1 cellular context compared by ENCODE assay signal in the genomic region with DNA sequence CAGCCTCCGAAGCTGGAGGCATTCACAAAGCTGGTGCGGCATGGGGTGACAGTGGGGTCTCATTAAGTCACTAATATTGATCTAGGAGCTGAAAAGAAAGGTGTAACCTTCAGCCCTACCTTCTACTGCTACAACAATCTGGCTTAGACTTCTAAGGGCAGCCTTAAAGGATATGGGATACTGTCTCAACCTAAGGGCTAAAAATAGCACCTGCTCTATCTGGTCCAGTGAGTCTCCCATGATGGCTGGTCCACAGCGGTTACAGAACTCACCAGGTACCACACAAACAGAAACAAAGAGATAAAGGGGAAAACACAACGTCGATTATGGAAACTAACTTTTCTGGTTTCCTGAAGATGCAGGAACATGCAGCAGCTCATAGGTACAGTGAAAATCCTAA.
TF ChIP-seq lines count a peak whose summit lies in the region.

No MANE protein-coding gene starts in this region.

TF ChIP-seq in WTC11, 78 proteins besides CTCF, POLR2A, EP300 and RAD21 (continued from another document):
- TF ChIP-seq, protein P1, sequence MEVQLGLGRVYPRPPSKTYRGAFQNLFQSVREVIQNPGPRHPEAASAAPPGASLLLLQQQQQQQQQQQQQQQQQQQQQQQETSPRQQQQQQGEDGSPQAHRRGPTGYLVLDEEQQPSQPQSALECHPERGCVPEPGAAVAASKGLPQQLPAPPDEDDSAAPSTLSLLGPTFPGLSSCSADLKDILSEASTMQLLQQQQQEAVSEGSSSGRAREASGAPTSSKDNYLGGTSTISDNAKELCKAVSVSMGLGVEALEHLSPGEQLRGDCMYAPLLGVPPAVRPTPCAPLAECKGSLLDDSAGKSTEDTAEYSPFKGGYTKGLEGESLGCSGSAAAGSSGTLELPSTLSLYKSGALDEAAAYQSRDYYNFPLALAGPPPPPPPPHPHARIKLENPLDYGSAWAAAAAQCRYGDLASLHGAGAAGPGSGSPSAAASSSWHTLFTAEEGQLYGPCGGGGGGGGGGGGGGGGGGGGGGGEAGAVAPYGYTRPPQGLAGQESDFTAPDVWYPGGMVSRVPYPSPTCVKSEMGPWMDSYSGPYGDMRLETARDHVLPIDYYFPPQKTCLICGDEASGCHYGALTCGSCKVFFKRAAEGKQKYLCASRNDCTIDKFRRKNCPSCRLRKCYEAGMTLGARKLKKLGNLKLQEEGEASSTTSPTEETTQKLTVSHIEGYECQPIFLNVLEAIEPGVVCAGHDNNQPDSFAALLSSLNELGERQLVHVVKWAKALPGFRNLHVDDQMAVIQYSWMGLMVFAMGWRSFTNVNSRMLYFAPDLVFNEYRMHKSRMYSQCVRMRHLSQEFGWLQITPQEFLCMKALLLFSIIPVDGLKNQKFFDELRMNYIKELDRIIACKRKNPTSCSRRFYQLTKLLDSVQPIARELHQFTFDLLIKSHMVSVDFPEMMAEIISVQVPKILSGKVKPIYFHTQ (CRISPR knock-in tag; IDR thresholded peaks at IDR 0.05) = no peak
- TF ChIP-seq OVOL2 (CRISPR knock-in tag; IDR thresholded peaks at IDR 0.05; ENCODE audit: borderline replicate concordance) (no peak), ZNF396 (CRISPR knock-in tag; IDR thresholded peaks at IDR 0.05; ENCODE audit: borderline replicate concordance) (no peak)
- TF ChIP-seq, protein P2, sequence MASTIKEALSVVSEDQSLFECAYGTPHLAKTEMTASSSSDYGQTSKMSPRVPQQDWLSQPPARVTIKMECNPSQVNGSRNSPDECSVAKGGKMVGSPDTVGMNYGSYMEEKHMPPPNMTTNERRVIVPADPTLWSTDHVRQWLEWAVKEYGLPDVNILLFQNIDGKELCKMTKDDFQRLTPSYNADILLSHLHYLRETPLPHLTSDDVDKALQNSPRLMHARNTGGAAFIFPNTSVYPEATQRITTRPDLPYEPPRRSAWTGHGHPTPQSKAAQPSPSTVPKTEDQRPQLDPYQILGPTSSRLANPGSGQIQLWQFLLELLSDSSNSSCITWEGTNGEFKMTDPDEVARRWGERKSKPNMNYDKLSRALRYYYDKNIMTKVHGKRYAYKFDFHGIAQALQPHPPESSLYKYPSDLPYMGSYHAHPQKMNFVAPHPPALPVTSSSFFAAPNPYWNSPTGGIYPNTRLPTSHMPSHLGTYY (CRISPR knock-in tag; IDR thresholded peaks at IDR 0.05) = no peak
